Comparison of ENCODE assay signal across 21 cellular contexts in the genomic region with DNA sequence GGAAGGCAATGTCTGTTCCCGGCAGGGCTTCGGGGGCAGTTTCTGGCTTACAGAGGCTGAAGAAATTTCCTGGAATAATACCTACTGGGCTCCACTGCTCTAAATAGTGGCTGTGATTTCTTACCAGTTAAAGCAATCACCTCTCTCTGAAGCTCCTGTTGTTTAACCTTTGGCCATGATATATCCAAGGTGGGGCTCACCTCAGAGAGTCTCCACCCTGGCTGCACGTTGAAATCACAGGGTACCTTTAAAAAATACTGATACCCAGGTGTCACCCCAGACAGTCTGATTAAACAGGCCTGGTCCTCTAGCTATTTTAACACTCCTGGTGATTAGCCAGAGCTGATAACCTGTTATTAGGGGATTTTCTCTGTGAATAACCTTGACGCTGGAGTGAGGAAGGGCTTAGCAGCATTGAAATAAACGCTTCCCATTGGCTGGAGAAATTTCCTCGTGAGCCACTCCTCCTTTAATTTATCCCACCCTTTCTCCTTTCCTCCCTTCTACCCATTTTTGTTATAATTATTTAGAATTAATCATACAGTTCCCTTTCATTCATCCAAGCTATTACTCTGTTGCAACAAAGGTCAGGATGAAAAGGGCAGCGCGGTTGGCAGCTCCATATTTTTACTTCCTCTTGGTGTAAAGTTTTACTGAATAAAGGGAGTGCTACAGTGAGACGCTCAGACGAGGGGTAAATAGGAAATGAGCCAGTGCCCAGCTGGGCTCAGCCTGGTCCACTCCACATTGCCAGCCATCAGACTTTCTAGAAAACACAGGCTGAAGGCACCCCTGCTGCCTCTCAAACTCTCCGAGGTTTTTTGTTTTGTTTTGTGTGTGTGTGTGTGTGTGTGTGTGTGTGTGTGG. TPM values are rescaled to one million over a fixed set of nuclear protein-coding genes. Genes with fewer than 3 reads are reported as not detected.
DNase-seq lines count a peak whose midpoint lies in the region; ATAC-seq, FAIRE-seq and TF ChIP-seq lines count a peak whose summit lies in the region.
"Had no signal": no experiment of that assay in that cellular context is flagged by ENCODE, and none has a peak within 500 bp of the region (broad histone marks: within the 10 kb centered on the region; RNA-seq: fewer than 3 reads in every experiment).

No MANE protein-coding gene starts in this region.

- H3K9ac ChIP-seq in GM12878 (ENCODE audit: control insufficient read depth, insufficient read depth, low read length) (no peak overlapping the region), mucosa of rectum (ENCODE audit: low read depth in 1 of 2, low read length in 2 of 2) (peak overlapping the region; percentile 53 to 58), endodermal cell (ENCODE audit: extremely low read depth, low read length, poor library complexity, severe bottlenecking) (no peak overlapping the region)

- H3K4me2 ChIP-seq in GM12878 (ENCODE audit: control insufficient read depth, insufficient read depth), result peak overlapping the region; percentile 29

- CTCF ChIA-PET in GM12878 (lab: Yijun Ruan, JAX), result interaction anchor here (0.6 to 6.4 kb wide), 14 partner anchors 9 to 216 kb away, joined by 3 to 61 read pairs (median 6); no protein-coding TSS in a partner anchor
- CTCF ChIA-PET in Caco-2 (lab: Charles Lee), result interaction anchor here (0.8 to 1.0 kb wide), 2 partner anchors 15 to 33 kb away, joined by 3 read pairs; no protein-coding TSS in a partner anchor

- intact Hi-C loops in GM12878 (cut with micrococcal nuclease; ENCODE audit: unreplicated experiment) (no loop called here), Caco-2 (cut with micrococcal nuclease; ENCODE audit: unreplicated experiment) (no loop called here)

- H3K79me2 ChIP-seq in GM12878 (ENCODE audit: control insufficient read depth, insufficient read depth, low read length), result no peaks in the 10 kb centered on the region

- TF ChIP-seq CTCF in NB4 (IDR thresholded peaks at IDR 0.05; ENCODE audit: low read depth, low read length) (no peak), GM12878 (IDR thresholded peaks at IDR 0.05 in 2 of 3, conservative IDR thresholded peaks at IDR 0.05 in 1 of 3; ENCODE audit: control insufficient read depth in 2 of 3, extremely low read depth in 1 of 3, insufficient read depth in 1 of 3, low read depth in 3 of 3, low read length in 3 of 3) (no peak), endodermal cell (conservative IDR thresholded peaks at IDR 0.05) (no peak), Caco-2 (IDR thresholded peaks at IDR 0.05; ENCODE audit: insufficient read depth in 1 of 2, low read depth in 1 of 2, low read length in 1 of 2, severe bottlenecking in 1 of 2, unreplicated experiment in 1 of 2) (no peak)

- WGBS in GM12878 (ENCODE audit: insufficient coverage, insufficient replicate concordance, low lambda C conversion rate, missing lambda C conversion rate), result 29% methylated on average over 11 of the region's 11 CpGs
- 79 to 89% methylated on average over 7 to 11 of the region's 11 CpGs for WGBS in endodermal cell (ENCODE audit: insufficient coverage in 1 of 2, insufficient read length in 1 of 2), 2 experiments

- H3K4me1 Mint-ChIP-seq in endodermal cell, result peaks cover 50% of the 10 kb centered on the region
- peaks cover 8% of the 10 kb centered on the region for H3K4me1 Mint-ChIP-seq in Caco-2 (ENCODE audit: low read depth, unreplicated experiment)
- H3K4me1 Mint-ChIP-seq: naive B cell had no signal

- no peak for TF ChIP-seq EP300 in GM12878 (IDR thresholded peaks at IDR 0.05; ENCODE audit: borderline replicate concordance in 1 of 2, control insufficient read depth in 1 of 2, low read depth in 2 of 2, low read length in 2 of 2)

- TF ChIP-seq POLR2A in NB4 (IDR thresholded peaks at IDR 0.05; ENCODE audit: extremely low read depth, insufficient read length) (no peak), GM12878 (IDR thresholded peaks at IDR 0.05; ENCODE audit: low read depth, low read length) (no peak)

- ATAC-seq in GM12878, result peak; percentile 63
- ATAC-seq: psoas muscle had no signal

- POLR2A ChIA-PET in GM12878 (lab: Charles Lee) (interaction anchor here (0.5 to 2.8 kb wide), 14 partner anchors 9 to 392 kb away, joined by 3 to 20 read pairs (median 4); a partner anchor contains a TSS), Caco-2 (lab: Charles Lee) (interaction anchor here (0.6 kb wide), 1 partner anchor 10 kb away, joined by 6 read pairs; no protein-coding TSS in a partner anchor)

- peak overlapping the region; percentile 45 for H2AFZ ChIP-seq in GM12878 (ENCODE audit: control insufficient read depth, low read depth, low read length)

- H3K27me3 Mint-ChIP-seq in endodermal cell (ENCODE audit: insufficient read depth), result peaks cover 6% of the 10 kb centered on the region
- no peaks in the 10 kb centered on the region for H3K27me3 Mint-ChIP-seq in Caco-2 (ENCODE audit: insufficient read depth, unreplicated experiment)
- H3K27me3 Mint-ChIP-seq: stimulated activated naive CD8-positive, alpha-beta T cell treated with anti-CD3 and anti-CD28 coated beads, Interleukin-15, Interleukin-2, amounts not matched to agents 100 ng/mL and 50 ng/mL, for 24 hours had no signal

- BruUV-seq in GM12878 (replicated peaks; lab: Mats Ljungman, UMichigan) (no TSS peak), Caco-2 (replicated peaks; lab: Mats Ljungman, UMichigan) (no TSS peak)

- H3K4me3 ChIP-seq in NB4 (ENCODE audit: low read depth, low read length) (no peak overlapping the region), GM12878 (no peak overlapping the region), mucosa of rectum (ENCODE audit: low read length in 2 of 2) (peak overlapping the region; percentile 45 to 56), endodermal cell (ENCODE audit: low read length) (no peak overlapping the region), Caco-2 (ENCODE audit: low read depth, low read length) (no peak overlapping the region)
- H3K4me3 ChIP-seq: psoas muscle had no signal

- H3K9me3 Mint-ChIP-seq in endodermal cell, result no peaks in the 10 kb centered on the region
- peaks cover 16% of the 10 kb centered on the region for H3K9me3 Mint-ChIP-seq in Caco-2 (ENCODE audit: unreplicated experiment)

- no peak overlapping the region for H3K4me3 Mint-ChIP-seq in endodermal cell
- no peak overlapping the region for H3K4me3 Mint-ChIP-seq in Caco-2 (ENCODE audit: unreplicated experiment)
- H3K4me3 Mint-ChIP-seq: naive B cell; stimulated activated naive CD8-positive, alpha-beta T cell treated with anti-CD3 and anti-CD28 coated beads, Interleukin-15, Interleukin-2, amounts not matched to agents 100 ng/mL and 50 ng/mL, for 24 hours had no signal

- H3K4me1 ChIP-seq in GM12878 (ENCODE audit: control insufficient read depth, insufficient read depth, low read length) (peaks cover 12% of the 10 kb centered on the region; the same call in 1 of the 2 replicates), mucosa of rectum (ENCODE audit: control insufficient read depth in 2 of 2, insufficient read depth in 2 of 2, low read length in 2 of 2) (peaks cover 15 to 24% of the 10 kb centered on the region in 2 donors), endodermal cell (ENCODE audit: control insufficient read depth, insufficient read depth, low read length) (peaks cover 29% of the 10 kb centered on the region), Caco-2 (peaks cover 6% of the 10 kb centered on the region; the same call in 1 of the 2 replicates)
- H3K4me1 ChIP-seq: psoas muscle had no signal

- H3K36me3 Mint-ChIP-seq in endodermal cell (ENCODE audit: low read depth), result no peaks in the 10 kb centered on the region
- H3K36me3 Mint-ChIP-seq in Caco-2 (ENCODE audit: insufficient read depth, unreplicated experiment), result no peaks in the 10 kb centered on the region

- no peak overlapping the region for H3K27ac ChIP-seq in GM12878 (ENCODE audit: control insufficient read depth, insufficient read depth)
- H3K27ac ChIP-seq in mucosa of rectum (ENCODE audit: low read depth in 2 of 2, low read length in 2 of 2), result peak overlapping the region; percentile 91 to 92
- no peak overlapping the region for H3K27ac ChIP-seq in endodermal cell (ENCODE audit: low read depth, low read length)
- H3K27ac ChIP-seq: psoas muscle, VCaP had no signal

- H3K36me3 ChIP-seq in GM12878 (ENCODE audit: control insufficient read depth in 2 of 2, insufficient read depth in 2 of 2, low read length in 1 of 2) (no peaks in the 10 kb centered on the region), mucosa of rectum (ENCODE audit: control insufficient read depth in 2 of 2, insufficient read depth in 2 of 2, low read length in 2 of 2) (no peaks in the 10 kb centered on the region), endodermal cell (ENCODE audit: control insufficient read depth, insufficient read depth, low read length) (no peaks in the 10 kb centered on the region), Caco-2 (ENCODE audit: control insufficient read depth, insufficient read depth, low read length) (no peaks in the 10 kb centered on the region)

- H3K27me3 ChIP-seq in GM12878 (replicated peaks in 1 of 2; ENCODE audit: control insufficient read depth in 2 of 2, insufficient read depth in 2 of 2, low read length in 1 of 2) (no peaks in the 10 kb centered on the region), mucosa of rectum (ENCODE audit: control insufficient read depth in 2 of 2, insufficient read depth in 2 of 2, low read length in 2 of 2) (no peaks in the 10 kb centered on the region), endodermal cell (ENCODE audit: control insufficient read depth, insufficient read depth, low read length, poor library complexity, severe bottlenecking) (no peaks in the 10 kb centered on the region), Caco-2 (replicated peaks; ENCODE audit: control insufficient read depth, insufficient read depth, low read length) (no peaks in the 10 kb centered on the region)

- FAIRE-seq in GM12878 (lab: Jason Lieb, UNC), result no peak
- FAIRE-seq: urothelium cell line had no signal

- H3K9me3 ChIP-seq in GM12878 (replicated peaks; ENCODE audit: control insufficient read depth, insufficient read depth, low read length) (no peaks in the 10 kb centered on the region), mucosa of rectum (ENCODE audit: control insufficient read depth in 2 of 2, low read length in 2 of 2) (no peaks in the 10 kb centered on the region), endodermal cell (ENCODE audit: control insufficient read depth, low read length) (peaks cover 3% of the 10 kb centered on the region), Caco-2 (no peaks in the 10 kb centered on the region)
- H3K9me3 ChIP-seq: psoas muscle had no signal

- no peaks in the 10 kb centered on the region for H4K20me1 ChIP-seq in GM12878 (ENCODE audit: control insufficient read depth, insufficient read depth)

- SMC1A ChIA-PET in GM12878 (lab: Charles Lee; ENCODE audit: uncharacterized antibody, unreplicated experiment), result interaction anchor here (0.8 to 3.3 kb wide), 15 partner anchors 9 to 108 kb away, joined by 3 to 41 read pairs (median 9); no protein-coding TSS in a partner anchor

- peak; percentile 29 for DNase-seq in CD1c-positive myeloid dendritic cell (ENCODE audit: extremely low spot score)
- peak; percentile 67 for DNase-seq in NB4 (ENCODE audit: low read depth)
- no peak for DNase-seq in GM12878 (ENCODE audit: low read depth, low spot score)
- DNase-seq in endodermal cell, result no peak
- no peak for DNase-seq in A172 (ENCODE audit: low spot score)
- DNase-seq in inferior parietal cortex (ENCODE audit: extremely low spot score), result no peak
- DNase-seq in Caco-2, result no peak
- DNase-seq: activated CD8-positive, alpha-beta memory T cell treated with anti-CD3 and anti-CD28 coated beads for 24 hours; central memory CD4-positive, alpha-beta T cell; foreskin melanocyte; H7; naive B cell; NCI-H1930; NCI-H524; psoas muscle; RPMI8226; stimulated activated CD4-positive, alpha-beta T cell treated with anti-CD3 and anti-CD28 coated beads, Interleukin-12 subunit alpha, Interleukin-12 subunit beta, amount 100 ng/mL, for 4 hours had no signal

- RAD21 ChIA-PET in GM12878 (lab: Charles Lee; ENCODE audit: unreplicated experiment), result interaction anchor here (0.7 to 2.8 kb wide), 12 partner anchors 9 to 108 kb away, joined by 3 to 20 read pairs (median 6); no protein-coding TSS in a partner anchor

- no peak for TF ChIP-seq RAD21 in GM12878 (IDR thresholded peaks at IDR 0.05; ENCODE audit: insufficient read depth, low read depth, low read length)

- in situ Hi-C loops in GM12878 (cut with MboI), result no loop called here

- H3K27ac Mint-ChIP-seq in endodermal cell (no peak overlapping the region), Caco-2 (ENCODE audit: unreplicated experiment) (no peak overlapping the region)
- H3K27ac Mint-ChIP-seq: naive B cell; stimulated activated naive CD8-positive, alpha-beta T cell treated with anti-CD3 and anti-CD28 coated beads, Interleukin-15, Interleukin-2, amounts not matched to agents 100 ng/mL and 50 ng/mL, for 24 hours had no signal

RNA-seq across cellular contexts. Expression of a gene that starts 22.1 kb away (rescaled TPM):
- 322 and 349 TPM in 2 replicates for total RNA-seq in GM12878 (2013; cell fraction: nucleolus; rRNA removed)
- total RNA-seq in GM12878 (2014; rRNA removed), result 99.6 and 121 TPM in 2 replicates
- total RNA-seq in GM12878 (2014; rRNA removed; fragmentation: Illumina TruSeq; extraction: Trizol), result 115 and 120 TPM in 2 replicates
- total RNA-seq in GM12878 (2021), result 107 TPM in 2 replicates
- 41.0 TPM for polyA plus RNA-seq in GM12878 (2011; ENCODE audit: low read depth)
- 63.3 and 66.4 TPM in 2 replicates for polyA plus RNA-seq in GM12878 (2011; rRNA removed)
- polyA plus RNA-seq in GM12878 (2011; cell fraction: cytosol; rRNA removed), result 39.5 and 46.7 TPM in 2 replicates
- 79.0 and 87.0 TPM in 2 replicates for polyA plus RNA-seq in GM12878 (2011; cell fraction: nucleus; rRNA removed)
- 34.3 and 59.6 TPM in 2 replicates for polyA plus RNA-seq in GM12878 (2012)
- 91.5 and 109 TPM in 2 replicates for polyA plus RNA-seq in GM12878 (2014; fragmentation: Illumina TruSeq; extraction: Trizol)
- 10 to 100 TPM; 34.2 to 53.6 TPM for polyA plus RNA-seq in GM12878 (2014; fragmentation: Nextera tagmentation; extraction: Ambion mirVana)
- 45.4 and 50.3 TPM in 2 replicates for polyA plus RNA-seq in GM12878 (2014; rRNA removed)
- 10 to 100 TPM; 85.8 to 97.5 TPM for polyA plus RNA-seq in GM12878 (2016; fragmentation: Nextera tagmentation; extraction: Ambion mirVana)
- 168 and 259 TPM in 2 replicates for polyA minus RNA-seq in GM12878 (2011; rRNA and poly(A)+ RNA removed)
- polyA minus RNA-seq in GM12878 (2011; cell fraction: cytosol; rRNA and poly(A)+ RNA removed), result 57.7 and 59.8 TPM in 2 replicates
- polyA minus RNA-seq in GM12878 (2011; cell fraction: nucleus; rRNA and poly(A)+ RNA removed), result 151 and 195 TPM in 2 replicates
- total RNA-seq in endodermal cell, result 10 to 100 TPM; 27.3 to 28.2 TPM
- polyA plus RNA-seq in endodermal cell (2013, experiment 1 of 2), result 19.0 TPM
- 17.6 TPM for polyA plus RNA-seq in endodermal cell (2013, experiment 2 of 2)
- 81.2 and 94.1 TPM in 2 replicates for total RNA-seq in A172 (2014; rRNA removed; shearing (Covaris generic))
- 72.7 and 74.1 TPM in 2 replicates for total RNA-seq in Caco-2 (2022)

Comparison
In these comparisons a context has a peak if more than half of its experiments do, and no peak if none do; other contexts are left out.
1. DNase-seq: peak in CD1c-positive myeloid dendritic cell (single experiment) and NB4 (single experiment); none in GM12878 (single experiment), endodermal cell (single experiment), A172 (single experiment), inferior parietal cortex (single experiment) and Caco-2 (0 of 2).
2. H3K4me3 ChIP-seq: peak in mucosa of rectum (2 of 2); none in NB4 (single experiment), GM12878 (single experiment), endodermal cell (single experiment) and Caco-2 (single experiment).
3. H3K27ac ChIP-seq: peak in mucosa of rectum (2 of 2); none in GM12878 (single experiment) and endodermal cell (single experiment).
4. H3K9ac ChIP-seq: peak in mucosa of rectum (2 of 2); none in GM12878 (single experiment) and endodermal cell (single experiment).